Comparison of ENCODE assay signal across 25 cellular contexts in the genomic region with DNA sequence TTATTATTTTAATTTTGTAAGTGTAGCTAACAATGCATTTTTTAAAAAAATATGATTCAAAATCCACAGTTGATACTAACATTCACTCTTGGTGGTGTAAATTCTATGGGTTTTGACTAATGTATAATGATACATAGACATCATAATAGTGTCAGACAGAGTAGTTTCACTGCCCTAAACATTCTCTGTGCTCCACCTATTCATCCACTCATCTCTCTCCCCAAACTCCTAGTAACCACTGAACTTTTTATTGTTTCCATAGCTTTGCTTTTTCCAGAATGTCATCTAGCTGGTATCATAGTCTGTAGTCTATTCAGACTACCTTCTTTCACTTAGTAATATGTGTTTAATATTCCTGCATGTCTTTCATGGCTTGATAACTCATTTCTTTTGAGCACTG.
DNase-seq lines count a peak whose midpoint lies in the region; ATAC-seq and TF ChIP-seq lines count a peak whose summit lies in the region.
"Had no signal": no experiment of that assay in that cellular context is flagged by ENCODE, and none has a peak within 500 bp of the region (broad histone marks: within the 10 kb centered on the region; RNA-seq: fewer than 3 reads in every experiment).

No MANE protein-coding gene starts in this region.

- no peak overlapping the region for H3K27ac ChIP-seq in effector memory CD4-positive, alpha-beta T cell (ENCODE audit: insufficient read depth, low read length, poor library complexity, severe bottlenecking)
- H3K27ac ChIP-seq: BLaER1 had no signal

- H3K9me3 ChIP-seq in effector memory CD4-positive, alpha-beta T cell (ENCODE audit: control insufficient read depth, low read length) = no peaks in the 10 kb centered on the region
- H3K9me3 ChIP-seq: BE2C, BLaER1 had no signal

- no peaks in the 10 kb centered on the region for H3K36me3 Mint-ChIP-seq in activated naive CD8-positive, alpha-beta T cell treated with anti-CD3 and anti-CD28 coated beads, Interleukin-2, amount 50 U/mL, for 24 hours (ENCODE audit: low read depth)
- H3K36me3 Mint-ChIP-seq in activated naive CD8-positive, alpha-beta T cell treated with anti-CD3 and anti-CD28 coated beads for 36 hours = no peaks in the 10 kb centered on the region
- H3K36me3 Mint-ChIP-seq in activated T-helper 2 cell treated with anti-CD3 and anti-CD28 coated beads, Interferon-gamma antibody, Interleukin-2, Interleukin-4, amounts not matched to agents 10 μg/mL and 5 μg/mL and 100 μg/mL, durations not matched to agents 14 hours and 24 hours and 36 hours (ENCODE audit: low read depth) = no peaks in the 10 kb centered on the region
- H3K36me3 Mint-ChIP-seq in osteocyte (ENCODE audit: unreplicated experiment) = no peaks in the 10 kb centered on the region
- H3K36me3 Mint-ChIP-seq: CD14-positive monocyte; CD4-positive, alpha-beta memory T cell; CD4-positive, CD25-positive, alpha-beta regulatory T cell; CD8-positive, alpha-beta memory T cell had no signal

- H3K4me1 Mint-ChIP-seq in activated naive CD8-positive, alpha-beta T cell treated with anti-CD3 and anti-CD28 coated beads, Interleukin-2, amount 50 U/mL, for 24 hours = peaks cover 18% of the 10 kb centered on the region
- peaks cover 12% of the 10 kb centered on the region for H3K4me1 Mint-ChIP-seq in activated naive CD8-positive, alpha-beta T cell treated with anti-CD3 and anti-CD28 coated beads for 36 hours
- H3K4me1 Mint-ChIP-seq in activated T-helper 2 cell treated with anti-CD3 and anti-CD28 coated beads, Interferon-gamma antibody, Interleukin-2, Interleukin-4, amounts not matched to agents 10 μg/mL and 5 μg/mL and 100 μg/mL, durations not matched to agents 14 hours and 24 hours and 36 hours (ENCODE audit: low read depth) = peaks cover 18% of the 10 kb centered on the region
- no peaks in the 10 kb centered on the region for H3K4me1 Mint-ChIP-seq in osteocyte (ENCODE audit: unreplicated experiment)
- H3K4me1 Mint-ChIP-seq: CD14-positive monocyte had no signal

- H3K4me3 ChIP-seq in effector memory CD4-positive, alpha-beta T cell (ENCODE audit: insufficient read depth, low read depth, low read length, poor library complexity, severe bottlenecking) = no peak overlapping the region
- H3K4me3 ChIP-seq: BLaER1, GM12878 had no signal

- no peak overlapping the region for H3K4me3 Mint-ChIP-seq in activated naive CD8-positive, alpha-beta T cell treated with anti-CD3 and anti-CD28 coated beads, Interleukin-2, amount 50 U/mL, for 24 hours
- H3K4me3 Mint-ChIP-seq in activated naive CD8-positive, alpha-beta T cell treated with anti-CD3 and anti-CD28 coated beads for 36 hours = no peak overlapping the region
- H3K4me3 Mint-ChIP-seq in activated T-helper 2 cell treated with anti-CD3 and anti-CD28 coated beads, Interferon-gamma antibody, Interleukin-2, Interleukin-4, amounts not matched to agents 10 μg/mL and 5 μg/mL and 100 μg/mL, durations not matched to agents 14 hours and 24 hours and 36 hours (ENCODE audit: low read depth) = no peak overlapping the region
- no peak overlapping the region for H3K4me3 Mint-ChIP-seq in osteocyte (ENCODE audit: unreplicated experiment)
- H3K4me3 Mint-ChIP-seq: CD14-positive monocyte; CD4-positive, alpha-beta memory T cell; CD4-positive, CD25-positive, alpha-beta regulatory T cell; CD8-positive, alpha-beta memory T cell had no signal

- no peaks in the 10 kb centered on the region for H3K9me3 Mint-ChIP-seq in activated naive CD8-positive, alpha-beta T cell treated with anti-CD3 and anti-CD28 coated beads, Interleukin-2, amount 50 U/mL, for 24 hours
- no peaks in the 10 kb centered on the region for H3K9me3 Mint-ChIP-seq in activated naive CD8-positive, alpha-beta T cell treated with anti-CD3 and anti-CD28 coated beads for 36 hours
- no peaks in the 10 kb centered on the region for H3K9me3 Mint-ChIP-seq in activated T-helper 2 cell treated with anti-CD3 and anti-CD28 coated beads, Interferon-gamma antibody, Interleukin-2, Interleukin-4, amounts not matched to agents 10 μg/mL and 5 μg/mL and 100 μg/mL, durations not matched to agents 14 hours and 24 hours and 36 hours
- no peaks in the 10 kb centered on the region for H3K9me3 Mint-ChIP-seq in osteocyte (ENCODE audit: unreplicated experiment)
- H3K9me3 Mint-ChIP-seq: CD14-positive monocyte; CD4-positive, alpha-beta memory T cell; CD4-positive, CD25-positive, alpha-beta regulatory T cell; CD8-positive, alpha-beta memory T cell had no signal

- TF ChIP-seq CTCF in osteocyte (IDR thresholded peaks at IDR 0.05) = no peak

- no peak for DNase-seq in activated naive CD8-positive, alpha-beta T cell treated with anti-CD3 and anti-CD28 coated beads, Interleukin-2, amount 50 U/mL, for 24 hours
- no peak for DNase-seq in activated naive CD8-positive, alpha-beta T cell treated with anti-CD3 and anti-CD28 coated beads for 36 hours
- no peak for DNase-seq in activated T-helper 2 cell treated with anti-CD3 and anti-CD28 coated beads, Interferon-gamma antibody, Interleukin-2, Interleukin-4, amounts not matched to agents 10 μg/mL and 5 μg/mL and 100 μg/mL, durations not matched to agents 14 hours and 24 hours and 36 hours (ENCODE audit: low spot score)
- no peak for DNase-seq in stimulated activated naive CD8-positive, alpha-beta T cell treated with anti-CD3 and anti-CD28 coated beads, Interleukin-15, Interleukin-2, amounts not matched to agents 100 U/mL and 50 U/mL, for 24 hours
- no peak for DNase-seq in effector memory CD4-positive, alpha-beta T cell
- DNase-seq in osteocyte (ENCODE audit: extremely low spot score, unreplicated experiment) (no peak), head of caudate nucleus (no peak)
- DNase-seq: 8988T; ACHN; BE2C; C1 segment of cervical spinal cord; CD4-positive, alpha-beta memory T cell; CD4-positive, CD25-positive, alpha-beta regulatory T cell; CD8-positive, alpha-beta memory T cell; COR-L47; DMS 273 treated with DMSO at 0.1 percent for 48 hours; DMS153; DMS53; DMS79; DND-41; EL; GDM1 had no signal

- H3K4me1 ChIP-seq in effector memory CD4-positive, alpha-beta T cell (ENCODE audit: control insufficient read depth, insufficient read depth, low read length, poor library complexity, severe bottlenecking) = no peaks in the 10 kb centered on the region
- H3K4me1 ChIP-seq: BE2C, BLaER1 had no signal

- intact Hi-C loops in activated T-helper 2 cell treated with anti-CD3 and anti-CD28 coated beads, Interferon-gamma antibody, Interleukin-2, Interleukin-4, amounts not matched to agents 10 μg/mL and 5 μg/mL and 100 μg/mL, durations not matched to agents 14 hours and 24 hours and 36 hours (cut with micrococcal nuclease) = no loop called here
- intact Hi-C loops in head of caudate nucleus (cut with DNase I) = no loop called here

- H3K27me3 Mint-ChIP-seq in activated naive CD8-positive, alpha-beta T cell treated with anti-CD3 and anti-CD28 coated beads, Interleukin-2, amount 50 U/mL, for 24 hours = no peaks in the 10 kb centered on the region
- H3K27me3 Mint-ChIP-seq in activated naive CD8-positive, alpha-beta T cell treated with anti-CD3 and anti-CD28 coated beads for 36 hours = no peaks in the 10 kb centered on the region
- H3K27me3 Mint-ChIP-seq in activated T-helper 2 cell treated with anti-CD3 and anti-CD28 coated beads, Interferon-gamma antibody, Interleukin-2, Interleukin-4, amounts not matched to agents 10 μg/mL and 5 μg/mL and 100 μg/mL, durations not matched to agents 14 hours and 24 hours and 36 hours (ENCODE audit: low read depth) = no peaks in the 10 kb centered on the region
- no peaks in the 10 kb centered on the region for H3K27me3 Mint-ChIP-seq in osteocyte (ENCODE audit: unreplicated experiment)
- H3K27me3 Mint-ChIP-seq: CD4-positive, alpha-beta memory T cell; CD4-positive, CD25-positive, alpha-beta regulatory T cell; CD8-positive, alpha-beta memory T cell had no signal

- H3K27ac Mint-ChIP-seq in activated naive CD8-positive, alpha-beta T cell treated with anti-CD3 and anti-CD28 coated beads, Interleukin-2, amount 50 U/mL, for 24 hours = no peak overlapping the region
- H3K27ac Mint-ChIP-seq in activated naive CD8-positive, alpha-beta T cell treated with anti-CD3 and anti-CD28 coated beads for 36 hours = no peak overlapping the region
- peak overlapping the region; percentile 12 for H3K27ac Mint-ChIP-seq in activated T-helper 2 cell treated with anti-CD3 and anti-CD28 coated beads, Interferon-gamma antibody, Interleukin-2, Interleukin-4, amounts not matched to agents 10 μg/mL and 5 μg/mL and 100 μg/mL, durations not matched to agents 14 hours and 24 hours and 36 hours
- no peak overlapping the region for H3K27ac Mint-ChIP-seq in osteocyte (ENCODE audit: unreplicated experiment)
- H3K27ac Mint-ChIP-seq: CD14-positive monocyte; CD4-positive, alpha-beta memory T cell; CD4-positive, CD25-positive, alpha-beta regulatory T cell; CD8-positive, alpha-beta memory T cell had no signal

- no peaks in the 10 kb centered on the region for H3K36me3 ChIP-seq in effector memory CD4-positive, alpha-beta T cell (ENCODE audit: control insufficient read depth, insufficient read depth, low read length)
- H3K36me3 ChIP-seq: BE2C, BLaER1 had no signal

- ATAC-seq in activated naive CD8-positive, alpha-beta T cell treated with anti-CD3 and anti-CD28 coated beads, Interleukin-2, amount 50 U/mL, for 24 hours = peak; percentile 63
- ATAC-seq in stimulated activated naive CD8-positive, alpha-beta T cell treated with anti-CD3 and anti-CD28 coated beads, Interleukin-15, Interleukin-2, amounts not matched to agents 100 U/mL and 50 U/mL, for 24 hours = peak; percentile 52
- ATAC-seq: GM12878 had no signal

- no peaks in the 10 kb centered on the region for H3K27me3 ChIP-seq in effector memory CD4-positive, alpha-beta T cell (replicated peaks; ENCODE audit: control insufficient read depth, insufficient read depth, low read length, poor library complexity, severe bottlenecking)
- H3K27me3 ChIP-seq: BE2C, BLaER1 had no signal
